ENCODE assay signal across 11 cellular contexts in the genomic region with DNA sequence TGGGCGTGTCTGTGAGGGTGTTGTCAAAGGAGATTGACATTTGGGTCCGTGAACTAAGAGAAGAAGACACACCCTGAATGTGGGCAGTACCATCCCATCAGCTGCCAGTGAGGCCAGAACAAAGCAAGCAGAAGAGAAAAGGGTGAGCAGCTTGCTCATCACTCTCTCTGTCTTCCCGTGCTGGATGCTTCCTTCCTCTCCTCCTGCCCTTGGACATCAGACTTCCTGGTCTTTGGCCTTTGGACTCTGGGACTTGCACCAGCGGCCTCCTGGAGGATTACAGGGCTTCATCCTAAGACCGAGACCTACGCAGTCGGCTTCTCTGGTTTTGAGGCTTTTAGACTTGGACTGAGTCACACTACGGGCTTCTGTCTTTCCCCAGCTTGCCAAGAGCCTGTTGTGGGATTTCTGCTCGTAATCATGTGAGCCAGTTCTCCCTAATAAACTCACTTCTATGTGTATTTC. TPM values are rescaled to one million over a fixed set of nuclear protein-coding genes. Genes with fewer than 3 reads are reported as not detected.
DNase-seq lines count a peak whose midpoint lies in the region; ATAC-seq and TF ChIP-seq lines count a peak whose summit lies in the region.
"Had no signal": no experiment of that assay in that cellular context is flagged by ENCODE, and none has a peak within 500 bp of the region (broad histone marks: within the 10 kb centered on the region; RNA-seq: fewer than 3 reads in every experiment).

No MANE protein-coding gene starts in this region.

- WGBS in lung, 2 donors = 52 to 68% methylated on average over 9 of the region's 9 CpGs

- H3K4me3 ChIP-seq in AG10803 (ENCODE audit: low read length) (peak overlapping the region; percentile 41), choroid plexus epithelial cell (ENCODE audit: low read depth, low read length) (no peak overlapping the region), lung (no peak overlapping the region)

- peak overlapping the region in 1 of 2 donors; percentile 27 for H3K27ac ChIP-seq in lung (ENCODE audit: low read depth in 1 of 2, low read length in 1 of 2)

- DNase-seq in AG10803 (ENCODE audit: low read depth) (peak; percentile 51), NCI-H1694 (lab: John Stamatoyannopoulos, UW) (peak; percentile 4), choroid plexus epithelial cell (ENCODE audit: low read depth) (peak; percentile 62), lung (ENCODE audit: low spot score) (no peak), occipital lobe (lab: John Stamatoyannopoulos, UW) (no peak)
- no peak for DNase-seq in stimulated activated CD4-positive, alpha-beta T cell treated with anti-CD3 and anti-CD28 coated beads, Interleukin-4, amount 100 ng/mL, for 4 hours
- DNase-seq: CD4-positive, CD25-positive, alpha-beta regulatory T cell; left cardiac atrium had no signal

- no peaks in the 10 kb centered on the region for H3K9me3 ChIP-seq in lung (ENCODE audit: control insufficient read depth in 2 of 2, insufficient read depth in 1 of 2, low read length in 1 of 2)

- no peaks in the 10 kb centered on the region for H3K36me3 ChIP-seq in lung (ENCODE audit: control insufficient read depth in 2 of 2, insufficient read depth in 2 of 2, low read length in 2 of 2)

- peak; percentile 30 for ATAC-seq in lung (ENCODE audit: insufficient read depth, low FRiP score)
- ATAC-seq in HG03025 (IDR thresholded peaks at IDR 0.05; ENCODE audit: low FRiP score, unreplicated experiment) = no peak
- no peak for ATAC-seq in GM21515 (IDR thresholded peaks at IDR 0.05; ENCODE audit: unreplicated experiment)

- no peaks in the 10 kb centered on the region for H3K27me3 ChIP-seq in lung (ENCODE audit: control insufficient read depth, insufficient read depth)

- H3K4me1 ChIP-seq in lung (ENCODE audit: control insufficient read depth in 2 of 2, insufficient read depth in 2 of 2, low read length in 2 of 2) = peaks cover 0 to 3% of the 10 kb centered on the region in 2 donors

- TF ChIP-seq CTCF in AG10803 (conservative IDR thresholded peaks at IDR 0.05; ENCODE audit: low read length) (no peak), choroid plexus epithelial cell (conservative IDR thresholded peaks at IDR 0.05; ENCODE audit: low read depth, low read length) (no peak), lung (IDR thresholded peaks at IDR 0.05; ENCODE audit: control extremely low read depth, extremely low read depth) (no peak)

RNA-seq across cellular contexts. Expression of a gene that starts 18.8 kb away (rescaled TPM):
- total RNA-seq in lung (10 to 100 TPM; 36.3 to 46.3 TPM), occipital lobe (7.0 TPM)
- polyA plus RNA-seq in lung = 10 to 100 TPM; 29.5 to 34.4 TPM

RNA-seq across cellular contexts. Expression of a gene that starts 18.9 kb away (rescaled TPM):
- total RNA-seq in lung (10 to 100 TPM in 1 of 2 donors, 1 to 10 TPM in 1; 9.8 to 15.9 TPM), occipital lobe (10.5 TPM)
- 1 to 10 TPM; 5.9 to 8.4 TPM for polyA plus RNA-seq in lung
- total RNA-seq: CD4-positive, CD25-positive, alpha-beta regulatory T cell had no signal
- polyA plus RNA-seq: CD4-positive, CD25-positive, alpha-beta regulatory T cell; IgD-negative memory B cell had no signal

RNA-seq across cellular contexts. Expression of a gene that starts 32.4 kb away (rescaled TPM):
- total RNA-seq in lung = 10 to 100 TPM; 32.3 to 75.0 TPM
- 10 to 100 TPM; 39.6 to 60.8 TPM for polyA plus RNA-seq in lung
- 1.4 TPM for total RNA-seq in occipital lobe

RNA-seq across cellular contexts. Expression of a gene that starts 59.9 kb away (rescaled TPM):
- total RNA-seq in lung (10 to 100 TPM; 46.6 to 50.9 TPM), occipital lobe (2.5 TPM)
- polyA plus RNA-seq in lung = 10 to 100 TPM; 26.2 to 42.8 TPM

Comparison
In these comparisons a context has a peak if more than half of its experiments do, and no peak if none do; other contexts are left out.
1. DNase-seq: peak in AG10803 (single experiment), NCI-H1694 (single experiment) and choroid plexus epithelial cell (single experiment); none in lung (single experiment), stimulated activated CD4-positive, alpha-beta T cell treated with anti-CD3 and anti-CD28 coated beads, Interleukin-4, amount 100 ng/mL, for 4 hours (0 of 2) and occipital lobe (single experiment).
2. RNA of a gene that starts 32.4 kb away (total RNA-seq): 32.3 to 75.0 TPM in lung; 1.4 TPM in occipital lobe (single experiment); every median in the first group is over 10 times any median in the second.